17 cellular contexts compared by ENCODE assay signal in genomic region chrX:109350621-109351020, GRCh38.
"Had no signal": no experiment of that assay in that cellular context is flagged by ENCODE, and none has a peak within 500 bp of the region (broad histone marks: within the 10 kb centered on the region; RNA-seq: fewer than 3 reads in every experiment).

No MANE protein-coding gene starts in this region.

- H3K4me3 Mint-ChIP-seq: activated naive CD8-positive, alpha-beta T cell; activated T-helper 17 cell treated with anti-CD3 and anti-CD28 coated beads, Interleukin-2, amount 50 U/mL, for 72 hours; effector memory CD8-positive, alpha-beta T cell; WTC11 had no signal

- H3K9me3 Mint-ChIP-seq: activated T-helper 17 cell treated with anti-CD3 and anti-CD28 coated beads, Interleukin-2, amount 50 U/mL, for 72 hours; effector memory CD8-positive, alpha-beta T cell; WTC11 had no signal

- H3K36me3 ChIP-seq: adrenal gland, breast epithelium, colonic mucosa, gastrocnemius medialis had no signal

- FAIRE-seq: endothelial cell of umbilical vein had no signal

- H3K4me3 ChIP-seq: adrenal gland, breast epithelium, colonic mucosa, dorsolateral prefrontal cortex, gastrocnemius medialis had no signal

- H3K27ac Mint-ChIP-seq: activated naive CD8-positive, alpha-beta T cell; activated T-helper 17 cell treated with anti-CD3 and anti-CD28 coated beads, Interleukin-2, amount 50 U/mL, for 72 hours; effector memory CD8-positive, alpha-beta T cell; WTC11 had no signal

- H3K4me1 ChIP-seq: adrenal gland, breast epithelium, colonic mucosa, gastrocnemius medialis had no signal

- ATAC-seq: activated T-helper 17 cell treated with anti-CD3 and anti-CD28 coated beads, Interleukin-2, amount 50 U/mL, for 72 hours; effector memory CD8-positive, alpha-beta T cell; esophagus mucosa; gastrocnemius medialis; WTC11 had no signal

- H3K27ac ChIP-seq: adrenal gland, colonic mucosa, dorsolateral prefrontal cortex, gastrocnemius medialis had no signal

- H3K4me1 Mint-ChIP-seq: activated T-helper 17 cell treated with anti-CD3 and anti-CD28 coated beads, Interleukin-2, amount 50 U/mL, for 72 hours; WTC11 had no signal

- DNase-seq: activated T-cell treated with anti-CD3 and anti-CD28 coated beads, Interleukin-2, amount 50 U/mL, for 1 hour; adrenal gland; colonic mucosa; dorsolateral prefrontal cortex; effector memory CD8-positive, alpha-beta T cell; gastrocnemius medialis; hypothalamus; retina; stimulated activated CD4-positive, alpha-beta T cell treated with anti-CD3 and anti-CD28 coated beads, Interleukin-4, amount 100 ng/mL, for 24 hours; stimulated activated naive CD4-positive, alpha-beta T cell treated with Interleukin-2 at 50 U/mL for 16 hours; T-helper 1 cell had no signal

- H3K27me3 ChIP-seq: colonic mucosa had no signal

- H3K9me3 ChIP-seq: adrenal gland, breast epithelium, colonic mucosa, gastrocnemius medialis had no signal

- H3K27me3 Mint-ChIP-seq: activated naive CD8-positive, alpha-beta T cell; activated T-helper 17 cell treated with anti-CD3 and anti-CD28 coated beads, Interleukin-2, amount 50 U/mL, for 72 hours; effector memory CD8-positive, alpha-beta T cell had no signal

- H3K36me3 Mint-ChIP-seq: activated naive CD8-positive, alpha-beta T cell; WTC11 had no signal
